ENCODE assay signal across 24 cellular contexts in the genomic region with DNA sequence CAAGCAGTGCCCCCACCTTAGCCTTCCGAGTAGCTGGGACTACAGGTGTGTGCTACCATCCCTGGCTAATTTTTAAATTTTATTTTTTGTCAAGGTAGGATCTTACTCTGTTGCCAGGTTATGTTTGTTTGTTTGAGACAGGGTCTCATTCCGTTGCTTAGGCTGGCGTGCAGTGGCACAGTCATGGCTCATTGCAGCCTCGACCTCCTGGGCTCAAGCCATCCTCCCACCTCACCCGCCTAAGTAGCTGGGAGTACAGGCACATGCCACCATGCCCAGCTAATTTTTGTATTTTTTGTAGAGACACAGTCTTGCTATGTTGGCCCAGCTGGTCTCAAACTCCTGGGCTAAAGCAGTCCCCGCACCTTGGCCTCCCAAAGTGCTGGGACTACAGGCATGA.
"Had no signal": no experiment of that assay in that cellular context is flagged by ENCODE, and none has a peak within 500 bp of the region (broad histone marks: within the 10 kb centered on the region; RNA-seq: fewer than 3 reads in every experiment).

No MANE protein-coding gene starts in this region.

- H3K27ac ChIP-seq: brain microvascular endothelial cell, WERI-Rb-1 had no signal

- H3K27me3 ChIP-seq: brain microvascular endothelial cell had no signal

- DNase-seq: activated B cell treated with CpG ODN at 0.5 μM for 24 hours; activated CD4-positive, alpha-beta T cell treated with anti-CD3 and anti-CD28 coated beads for 48 hours; activated CD4-positive, alpha-beta T cell treated with anti-CD3 and anti-CD28 coated beads, Interleukin-2, amount 50 U/mL, for 1 hour; activated CD4-positive, alpha-beta T cell treated with anti-CD3 and anti-CD28 coated beads, Interleukin-2, amount 50 U/mL, for 48 hours; activated CD8-positive, alpha-beta memory T cell treated with anti-CD3 and anti-CD28 coated beads for 24 hours; activated CD8-positive, alpha-beta T cell treated with anti-CD3 and anti-CD28 coated beads for 36 hours; activated effector memory CD4-positive, alpha-beta T cell treated with Interleukin-2 at 50 U/mL for 16 hours; activated gamma-delta T cell treated with Interleukin-2 at 50 U/mL for 16 hours; activated naive CD4-positive, alpha-beta T cell treated with anti-CD3 and anti-CD28 coated beads, Interleukin-2, amount 50 U/mL, for 16 hours; activated naive CD4-positive, alpha-beta T cell treated with Interleukin-2 at 50 U/mL for 16 hours; activated T-cell treated with anti-CD3 and anti-CD28 coated beads, Interleukin-2, amount 50 U/mL, for 4 hours; amniotic stem cell; anterior cingulate cortex; brain microvascular endothelial cell; caudate nucleus; cortex of kidney; dermis blood vessel endothelial cell; effector memory CD4-positive, alpha-beta T cell; foreskin fibroblast; head of caudate nucleus; T-helper 1 cell; T-helper 17 cell; T1000; WERI-Rb-1 had no signal
